ENCODE assay signal across 8 cellular contexts in the genomic region with DNA sequence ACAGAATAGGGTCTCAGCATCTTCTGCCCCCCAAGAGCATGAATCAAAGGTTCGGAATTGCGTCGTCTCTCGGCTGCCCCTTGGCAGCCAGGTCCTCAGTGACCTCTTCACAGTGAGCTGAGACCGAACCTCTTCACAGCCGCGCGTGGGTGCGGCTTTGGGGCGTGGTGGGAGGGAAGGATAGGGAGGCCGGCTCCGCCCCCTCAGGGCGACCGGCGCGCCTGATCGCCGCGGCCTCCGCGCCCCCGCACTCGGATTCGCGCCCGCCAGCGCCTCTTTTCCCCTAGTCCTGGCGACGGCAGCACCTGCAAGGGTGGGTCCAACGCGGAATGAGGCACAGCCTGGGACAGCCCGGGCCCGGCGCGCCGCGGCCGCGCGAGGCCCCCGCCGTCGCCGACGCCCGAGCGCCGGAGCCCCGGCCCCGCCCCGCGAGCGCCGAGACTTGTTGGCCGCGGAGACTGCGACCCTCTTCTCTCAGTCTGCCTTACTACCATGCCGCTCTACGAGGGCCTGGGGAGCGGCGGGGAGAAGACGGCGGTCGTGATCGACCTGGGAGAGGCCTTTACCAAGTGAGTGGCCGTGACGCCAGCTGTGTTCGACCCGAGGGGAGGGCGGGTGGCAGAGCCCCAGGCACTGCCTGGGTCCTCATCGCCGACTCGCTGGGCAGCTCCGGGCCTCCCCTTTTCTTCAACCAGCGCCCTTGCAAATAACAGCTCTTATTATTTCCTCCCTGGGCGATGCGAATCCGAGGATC. TPM values are rescaled to one million over a fixed set of nuclear protein-coding genes. Genes with fewer than 3 reads are reported as not detected.
DNase-seq lines count a peak whose midpoint lies in the region; ATAC-seq and TF ChIP-seq lines count a peak whose summit lies in the region.

A gene (plus strand): TSS at position 424 of the 754 bp plus-strand sequence. CDS start 69 bp downstream, at position 493.

- peaks cover 0 to 2% (median 0%) of the 10 kb centered on the region in 7 donors for H3K9me3 Mint-ChIP-seq in CD14-positive monocyte
- H3K9me3 Mint-ChIP-seq in dendritic cell treated with granulocyte-macrophage colony-stimulating factor and Interleukin-4, amounts not matched to agents 40 ng/mL and 50 ng/mL, for 4 days, result no peaks in the 10 kb centered on the region

- peaks cover 0 to 21% of the 10 kb centered on the region in 2 donors for H3K36me3 ChIP-seq in left lung

- peak within 1 kb of the TSS; percentile 92 to 94 for H3K27ac ChIP-seq in left lung

- ATAC-seq in GM19395 (IDR thresholded peaks at IDR 0.05; ENCODE audit: unreplicated experiment) (peak; percentile 93), HG03558 (IDR thresholded peaks at IDR 0.05; ENCODE audit: extremely low read depth, unreplicated experiment) (peak; percentile 86), left lung (peak; percentile 97)

- peak within 1 kb of the TSS; percentile 95 to 99 (median 98) for H3K27ac Mint-ChIP-seq in CD14-positive monocyte
- H3K27ac Mint-ChIP-seq in dendritic cell treated with granulocyte-macrophage colony-stimulating factor and Interleukin-4, amounts not matched to agents 40 ng/mL and 50 ng/mL, for 4 days, result peak within 1 kb of the TSS; percentile 98

- peaks cover 9 to 18% of the 10 kb centered on the region in 2 donors for H3K4me1 ChIP-seq in left lung

- intact Hi-C loops in CD14-positive monocyte (cut with micrococcal nuclease), result loop anchor here in 1 of 2 donors (5.0 kb wide), 1 partner anchor 37 kb away; no protein-coding TSS in a partner anchor
- intact Hi-C loops in dendritic cell treated with granulocyte-macrophage colony-stimulating factor and Interleukin-4, amounts not matched to agents 40 ng/mL and 50 ng/mL, for 4 days (cut with micrococcal nuclease), result loop anchor here (1.0 to 5.0 kb wide), 2 partner anchors 42 to 97 kb away; a partner anchor contains a TSS
- intact Hi-C loops in left lung (cut with DNase I), result no loop called here

- peak within 1 kb of the TSS; percentile 66 to 88 for H3K4me3 ChIP-seq in left lung

- TF ChIP-seq CTCF in CD14-positive monocyte (IDR thresholded peaks at IDR 0.05), result no peak
- no peak for TF ChIP-seq CTCF in left lung (IDR thresholded peaks at IDR 0.05)

- peaks cover 15 to 29% of the 10 kb centered on the region in 2 donors for H3K36me3 Mint-ChIP-seq in CD14-positive monocyte
- peaks cover 28% of the 10 kb centered on the region for H3K36me3 Mint-ChIP-seq in dendritic cell treated with granulocyte-macrophage colony-stimulating factor and Interleukin-4, amounts not matched to agents 40 ng/mL and 50 ng/mL, for 4 days (ENCODE audit: low read depth)

- peaks cover 3 to 6% (median 4%) of the 10 kb centered on the region in 3 donors for H3K27me3 Mint-ChIP-seq in CD14-positive monocyte (ENCODE audit: low read depth in 3 of 3)
- H3K27me3 Mint-ChIP-seq in dendritic cell treated with granulocyte-macrophage colony-stimulating factor and Interleukin-4, amounts not matched to agents 40 ng/mL and 50 ng/mL, for 4 days, result peaks cover 12% of the 10 kb centered on the region

- no peaks in the 10 kb centered on the region for H3K27me3 ChIP-seq in left lung

- H3K9me3 ChIP-seq in left lung, result no peaks in the 10 kb centered on the region

- H3K4me1 Mint-ChIP-seq in CD14-positive monocyte, result peaks cover 26% of the 10 kb centered on the region
- peaks cover 10% of the 10 kb centered on the region for H3K4me1 Mint-ChIP-seq in dendritic cell treated with granulocyte-macrophage colony-stimulating factor and Interleukin-4, amounts not matched to agents 40 ng/mL and 50 ng/mL, for 4 days (ENCODE audit: low read depth)

- H3K4me3 Mint-ChIP-seq in CD14-positive monocyte, result peak within 1 kb of the TSS; percentile 97 to 98
- peak within 1 kb of the TSS; percentile 95 for H3K4me3 Mint-ChIP-seq in dendritic cell treated with granulocyte-macrophage colony-stimulating factor and Interleukin-4, amounts not matched to agents 40 ng/mL and 50 ng/mL, for 4 days

- peak; percentile 78 for DNase-seq in CD14-positive monocyte (ENCODE audit: low spot score)
- DNase-seq in NCI-H748 (lab: John Stamatoyannopoulos, UW; ENCODE audit: unreplicated experiment), result peak; percentile 95
- DNase-seq in activated CD4-positive, alpha-beta T cell treated with anti-CD3 and anti-CD28 coated beads, Interleukin-2, amount 50 U/mL, for 4 hours, result peak; percentile 79 to 81
- DNase-seq in left lung, result peak; percentile 91 to 98
- peak; percentile 81 for DNase-seq in stimulated activated CD4-positive, alpha-beta T cell treated with anti-CD3 and anti-CD28 coated beads, Interleukin-2, amount 100 ng/mL, for 4 hours (ENCODE audit: low read depth)

RNA-seq across cellular contexts. Expression of the gene that starts here (rescaled TPM):
- polyA plus RNA-seq in CD14-positive monocyte, result 10 to 100 TPM; 83.3 to 91.7 TPM
- total RNA-seq in left lung, result 10 to 100 TPM; 68.3 to 72.8 TPM

Comparison
In these comparisons a context has a peak if more than half of its experiments do, and no peak if none do; other contexts are left out.
1. Peak in every context shown above with its lines: DNase-seq, ATAC-seq, H3K4me3 ChIP-seq and H3K27ac ChIP-seq.